42 cellular contexts compared by ENCODE assay signal in the genomic region with DNA sequence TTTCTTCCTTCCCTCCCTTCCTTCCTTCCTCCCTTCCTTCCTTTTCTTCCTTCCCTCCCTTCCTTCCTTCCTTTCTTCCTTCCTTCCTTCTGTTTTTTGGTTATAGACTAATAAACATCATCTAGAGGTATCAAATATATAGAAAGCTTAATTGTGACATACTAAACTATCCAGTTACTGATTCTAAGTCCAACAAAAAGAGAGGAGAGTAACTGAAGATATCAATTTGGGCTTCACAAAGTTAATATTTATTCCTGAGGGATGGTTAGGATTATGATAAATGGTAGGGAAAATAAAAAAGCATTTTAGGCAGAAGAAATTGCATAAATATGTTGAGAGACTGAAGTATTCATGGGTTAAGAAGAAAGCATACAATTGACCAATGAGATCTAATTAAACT. TPM values are rescaled to one million over a fixed set of nuclear protein-coding genes. Genes with fewer than 3 reads are reported as not detected.
"Had no signal": no experiment of that assay in that cellular context is flagged by ENCODE, and none has a peak within 500 bp of the region (broad histone marks: within the 10 kb centered on the region; RNA-seq: fewer than 3 reads in every experiment).

No MANE protein-coding gene starts in this region.

- H3K4me3 Mint-ChIP-seq: activated naive CD4-positive, alpha-beta T cell treated with anti-CD3 and anti-CD28 coated beads for 36 hours; activated naive CD4-positive, alpha-beta T cell treated with anti-CD3 and anti-CD28 coated beads, Interleukin-2, amount 10 ng/mL, durations not matched to agents 7 days and 5 days; activated naive CD4-positive, alpha-beta T cell treated with anti-CD3 and anti-CD28 coated beads, Interleukin-2, amount 50 U/mL, for 24 hours; activated naive CD8-positive, alpha-beta T cell; activated naive CD8-positive, alpha-beta T cell treated with anti-CD3 and anti-CD28 coated beads for 36 hours; activated naive CD8-positive, alpha-beta T cell treated with anti-CD3 and anti-CD28 coated beads, Interleukin-2, amount 10 ng/mL, durations not matched to agents 7 days and 5 days; activated naive CD8-positive, alpha-beta T cell treated with anti-CD3 and anti-CD28 coated beads, Interleukin-2, amount 50 U/mL, for 24 hours; activated T-cell treated with anti-CD3 and anti-CD28 coated beads, Interleukin-2, amount 50 U/mL, for 24 hours; activated T-cell treated with anti-CD3 and anti-CD28 coated beads, Interleukin-2, amount 50 U/mL, for 4 hours; activated T-cell treated with anti-CD3 and anti-CD28 coated beads, Interleukin-2, amount 50 U/mL, for 72 hours; activated T-helper 1 cell treated with anti-CD3 and anti-CD28 coated beads, Interleukin-12 subunit alpha, Interleukin-12 subunit beta, Interleukin-2, Interleukin-4 antibody, amounts not matched to agents 30 ng/mL and 10 ng/mL and 1 ng/mL, durations not matched to agents 14 hours and 24 hours and 36 hours; activated T-helper 17 cell treated with anti-CD3 and anti-CD28 coated beads, Interleukin-2, amount 50 U/mL, for 72 hours; brain; central memory CD8-positive, alpha-beta T cell had no signal

- ATAC-seq: activated naive CD4-positive, alpha-beta T cell treated with anti-CD3 and anti-CD28 coated beads, Interleukin-2, amount 50 U/mL, for 72 hours; activated naive CD8-positive, alpha-beta T cell treated with anti-CD3 and anti-CD28 coated beads, Interleukin-2, amount 50 U/mL, for 24 hours; activated T-cell treated with anti-CD3 and anti-CD28 coated beads, Interleukin-2, amount 50 U/mL, for 4 hours; activated T-cell treated with anti-CD3 and anti-CD28 coated beads, Interleukin-2, amount 50 U/mL, for 72 hours; activated T-helper 17 cell treated with anti-CD3 and anti-CD28 coated beads, Interleukin-2, amount 50 U/mL, for 72 hours; body of pancreas had no signal

- H3K27ac ChIP-seq: adrenal gland, ascending aorta, body of pancreas, brain microvascular endothelial cell, breast epithelium, cardiac muscle cell had no signal

- H3K4me3 ChIP-seq: adrenal gland, ascending aorta, body of pancreas, breast epithelium, cardiac muscle cell had no signal

- H3K9me3 Mint-ChIP-seq: activated naive CD4-positive, alpha-beta T cell treated with anti-CD3 and anti-CD28 coated beads for 36 hours; activated naive CD4-positive, alpha-beta T cell treated with anti-CD3 and anti-CD28 coated beads, Interleukin-2, amount 10 ng/mL, durations not matched to agents 7 days and 5 days; activated naive CD8-positive, alpha-beta T cell treated with anti-CD3 and anti-CD28 coated beads for 36 hours; activated naive CD8-positive, alpha-beta T cell treated with anti-CD3 and anti-CD28 coated beads, Interleukin-2, amount 10 ng/mL, durations not matched to agents 7 days and 5 days; activated naive CD8-positive, alpha-beta T cell treated with anti-CD3 and anti-CD28 coated beads, Interleukin-2, amount 50 U/mL, for 24 hours; activated T-cell treated with anti-CD3 and anti-CD28 coated beads, Interleukin-2, amount 50 U/mL, for 24 hours; activated T-helper 1 cell treated with anti-CD3 and anti-CD28 coated beads, Interleukin-12 subunit alpha, Interleukin-12 subunit beta, Interleukin-2, Interleukin-4 antibody, amounts not matched to agents 30 ng/mL and 10 ng/mL and 1 ng/mL, durations not matched to agents 14 hours and 24 hours and 36 hours; activated T-helper 2 cell treated with anti-CD3 and anti-CD28 coated beads, Interferon-gamma antibody, Interleukin-2, Interleukin-4, amounts not matched to agents 10 μg/mL and 5 μg/mL and 100 μg/mL, durations not matched to agents 14 hours and 24 hours and 36 hours; brain; central memory CD8-positive, alpha-beta T cell had no signal

- H3K27ac Mint-ChIP-seq: activated naive CD4-positive, alpha-beta T cell treated with anti-CD3 and anti-CD28 coated beads for 36 hours; activated naive CD4-positive, alpha-beta T cell treated with anti-CD3 and anti-CD28 coated beads, Interleukin-2, amount 10 ng/mL, durations not matched to agents 7 days and 5 days; activated naive CD4-positive, alpha-beta T cell treated with anti-CD3 and anti-CD28 coated beads, Interleukin-2, amount 50 U/mL, for 24 hours; activated naive CD4-positive, alpha-beta T cell treated with anti-CD3 and anti-CD28 coated beads, Interleukin-2, amount 50 U/mL, for 72 hours; activated naive CD8-positive, alpha-beta T cell; activated naive CD8-positive, alpha-beta T cell treated with anti-CD3 and anti-CD28 coated beads for 36 hours; activated naive CD8-positive, alpha-beta T cell treated with anti-CD3 and anti-CD28 coated beads, Interleukin-2, amount 10 ng/mL, durations not matched to agents 7 days and 5 days; activated naive CD8-positive, alpha-beta T cell treated with anti-CD3 and anti-CD28 coated beads, Interleukin-2, amount 50 U/mL, for 24 hours; activated T-cell treated with anti-CD3 and anti-CD28 coated beads, Interleukin-2, amount 50 U/mL, for 24 hours; activated T-cell treated with anti-CD3 and anti-CD28 coated beads, Interleukin-2, amount 50 U/mL, for 72 hours; activated T-helper 1 cell treated with anti-CD3 and anti-CD28 coated beads, Interleukin-12 subunit alpha, Interleukin-12 subunit beta, Interleukin-2, Interleukin-4 antibody, amounts not matched to agents 30 ng/mL and 10 ng/mL and 1 ng/mL, durations not matched to agents 14 hours and 24 hours and 36 hours; activated T-helper 17 cell treated with anti-CD3 and anti-CD28 coated beads, Interleukin-2, amount 50 U/mL, for 72 hours; activated T-helper 2 cell treated with anti-CD3 and anti-CD28 coated beads, Interferon-gamma antibody, Interleukin-2, Interleukin-4, amounts not matched to agents 10 μg/mL and 5 μg/mL and 100 μg/mL, durations not matched to agents 14 hours and 24 hours and 36 hours; brain had no signal

- H3K9me3 ChIP-seq: adrenal gland, ascending aorta, body of pancreas, breast epithelium had no signal

- H3K27me3 ChIP-seq: adrenal gland, ascending aorta, body of pancreas, brain microvascular endothelial cell, breast epithelium, cardiac muscle cell had no signal

- FAIRE-seq: astrocyte, bronchial epithelial cell had no signal

- H3K36me3 ChIP-seq: adrenal gland, ascending aorta, brain microvascular endothelial cell, breast epithelium, cardiac muscle cell had no signal

- H3K4me1 Mint-ChIP-seq: activated naive CD4-positive, alpha-beta T cell treated with anti-CD3 and anti-CD28 coated beads, Interleukin-2, amount 10 ng/mL, durations not matched to agents 7 days and 5 days; activated naive CD4-positive, alpha-beta T cell treated with anti-CD3 and anti-CD28 coated beads, Interleukin-2, amount 50 U/mL, for 24 hours; activated naive CD8-positive, alpha-beta T cell treated with anti-CD3 and anti-CD28 coated beads for 36 hours; activated naive CD8-positive, alpha-beta T cell treated with anti-CD3 and anti-CD28 coated beads, Interleukin-2, amount 10 ng/mL, durations not matched to agents 7 days and 5 days; activated T-helper 17 cell treated with anti-CD3 and anti-CD28 coated beads, Interleukin-2, amount 50 U/mL, for 72 hours; brain; central memory CD8-positive, alpha-beta T cell had no signal

- H3K27me3 Mint-ChIP-seq: activated naive CD4-positive, alpha-beta T cell treated with anti-CD3 and anti-CD28 coated beads, Interleukin-2, amount 10 ng/mL, durations not matched to agents 7 days and 5 days had no signal

- DNase-seq: activated effector memory CD4-positive, alpha-beta T cell treated with anti-CD3 and anti-CD28 coated beads, Interleukin-2, amount 50 U/mL, for 16 hours; activated effector memory CD4-positive, alpha-beta T cell treated with Interleukin-2 at 50 U/mL for 16 hours; activated gamma-delta T cell; activated gamma-delta T cell treated with Interleukin-2 at 50 U/mL for 16 hours; activated naive CD4-positive, alpha-beta T cell; activated naive CD4-positive, alpha-beta T cell treated with anti-CD3 and anti-CD28 coated beads for 36 hours; activated naive CD4-positive, alpha-beta T cell treated with anti-CD3 and anti-CD28 coated beads, Interleukin-2, amount 10 ng/mL, durations not matched to agents 7 days and 5 days; activated naive CD4-positive, alpha-beta T cell treated with anti-CD3 and anti-CD28 coated beads, Interleukin-2, amount 50 U/mL, for 16 hours; activated naive CD4-positive, alpha-beta T cell treated with Interleukin-2 at 50 U/mL for 16 hours; activated naive CD8-positive, alpha-beta T cell treated with anti-CD3 and anti-CD28 coated beads for 36 hours; activated naive CD8-positive, alpha-beta T cell treated with anti-CD3 and anti-CD28 coated beads, Interleukin-2, amount 10 ng/mL, durations not matched to agents 7 days and 5 days; activated naive CD8-positive, alpha-beta T cell treated with anti-CD3 and anti-CD28 coated beads, Interleukin-2, amount 50 U/mL, for 24 hours; activated T-cell treated with anti-CD3 and anti-CD28 coated beads, Interleukin-2, amount 50 U/mL, for 1 hour; activated T-cell treated with anti-CD3 and anti-CD28 coated beads, Interleukin-2, amount 50 U/mL, for 24 hours; activated T-cell treated with anti-CD3 and anti-CD28 coated beads, Interleukin-2, amount 50 U/mL, for 4 hours; activated T-cell treated with anti-CD3 and anti-CD28 coated beads, Interleukin-2, amount 50 U/mL, for 48 hours; activated T-cell treated with anti-CD3 and anti-CD28 coated beads, Interleukin-2, amount 50 U/mL, for 72 hours; adrenal gland; amniotic stem cell; amygdala; anterior cingulate cortex; aorta; body of pancreas; brain microvascular endothelial cell; caudate nucleus; central memory CD4-positive, alpha-beta T cell; cerebellar nuclear complex had no signal

- H3K36me3 Mint-ChIP-seq: activated naive CD4-positive, alpha-beta T cell treated with anti-CD3 and anti-CD28 coated beads, Interleukin-2, amount 10 ng/mL, durations not matched to agents 7 days and 5 days; activated naive CD4-positive, alpha-beta T cell treated with anti-CD3 and anti-CD28 coated beads, Interleukin-2, amount 50 U/mL, for 24 hours; activated naive CD4-positive, alpha-beta T cell treated with anti-CD3 and anti-CD28 coated beads, Interleukin-2, amount 50 U/mL, for 72 hours; activated naive CD8-positive, alpha-beta T cell; activated naive CD8-positive, alpha-beta T cell treated with anti-CD3 and anti-CD28 coated beads for 36 hours; activated naive CD8-positive, alpha-beta T cell treated with anti-CD3 and anti-CD28 coated beads, Interleukin-2, amount 10 ng/mL, durations not matched to agents 7 days and 5 days; brain had no signal

- H3K4me1 ChIP-seq: ascending aorta, body of pancreas, breast epithelium had no signal

RNA-seq across cellular contexts. Expression of a gene that starts 7.8 kb away (rescaled TPM):
- total RNA-seq: activated naive CD4-positive, alpha-beta T cell treated with anti-CD3 and anti-CD28 coated beads for 36 hours; activated naive CD4-positive, alpha-beta T cell treated with anti-CD3 and anti-CD28 coated beads, Interleukin-2, amount 50 U/mL, for 72 hours; activated naive CD8-positive, alpha-beta T cell treated with anti-CD3 and anti-CD28 coated beads for 36 hours; activated naive CD8-positive, alpha-beta T cell treated with anti-CD3 and anti-CD28 coated beads, Interleukin-2, amount 10 ng/mL, durations not matched to agents 7 days and 5 days; activated T-cell treated with anti-CD3 and anti-CD28 coated beads, Interleukin-2, amount 50 U/mL, for 4 hours; activated T-helper 1 cell treated with anti-CD3 and anti-CD28 coated beads, Interleukin-12 subunit alpha, Interleukin-12 subunit beta, Interleukin-2, Interleukin-4 antibody, amounts not matched to agents 30 ng/mL and 10 ng/mL and 1 ng/mL, durations not matched to agents 14 hours and 24 hours and 36 hours; activated T-helper 17 cell treated with anti-CD3 and anti-CD28 coated beads, Interleukin-2, amount 50 U/mL, for 72 hours; activated T-helper 2 cell treated with anti-CD3 and anti-CD28 coated beads, Interferon-gamma antibody, Interleukin-2, Interleukin-4, amounts not matched to agents 10 μg/mL and 5 μg/mL and 100 μg/mL, durations not matched to agents 14 hours and 24 hours and 36 hours; aorta; ascending aorta; cardiac septum; cerebellum had no signal
- polyA plus RNA-seq: aorta, cardiac muscle cell had no signal

RNA-seq across cellular contexts. Expression of a gene that starts 57.9 kb away (rescaled TPM):
- total RNA-seq: activated naive CD8-positive, alpha-beta T cell treated with anti-CD3 and anti-CD28 coated beads, Interleukin-2, amount 10 ng/mL, durations not matched to agents 7 days and 5 days had no signal
